Comparison of ENCODE assay signal across 8 cellular contexts in the genomic region with DNA sequence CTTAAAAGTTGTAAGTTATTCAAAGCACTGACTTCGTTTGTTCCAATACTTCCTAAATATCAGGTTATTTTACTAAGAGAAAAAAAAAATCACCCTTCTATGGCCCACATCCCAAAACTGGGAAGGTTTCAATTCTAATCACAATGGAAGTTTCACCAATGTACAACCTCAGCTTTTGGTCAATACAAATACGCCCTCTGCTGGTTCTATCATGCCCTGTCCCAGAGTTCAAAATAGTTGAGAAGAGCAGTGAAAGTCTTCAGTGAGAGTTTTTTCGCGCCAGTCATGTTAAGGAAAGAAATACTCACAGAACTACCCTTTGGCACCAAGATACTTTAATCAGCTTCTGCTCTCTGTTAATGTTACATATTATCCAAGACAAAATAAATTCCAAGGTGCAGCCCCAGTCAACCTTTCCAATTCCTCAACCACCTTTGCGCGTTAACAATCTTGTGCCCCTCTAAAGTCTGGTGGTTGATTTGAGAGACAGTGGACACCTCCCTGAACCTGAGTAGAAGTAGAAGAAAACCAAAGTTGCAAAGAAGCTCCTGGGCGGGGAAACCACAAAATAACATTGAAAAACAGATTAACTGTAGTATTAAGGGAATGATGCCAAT. TPM values are rescaled to one million over a fixed set of nuclear protein-coding genes. Genes with fewer than 3 reads are reported as not detected.
DNase-seq lines count a peak whose midpoint lies in the region; ATAC-seq and TF ChIP-seq lines count a peak whose summit lies in the region.

No MANE protein-coding gene starts in this region.

- no peak overlapping the region for H3K27ac ChIP-seq in CD4-positive, CD25-positive, alpha-beta regulatory T cell (ENCODE audit: insufficient read depth, low read length, poor library complexity, severe bottlenecking)
- H3K27ac ChIP-seq in HEK293 (ENCODE audit: extremely low read depth, low read depth, low read length): no peak overlapping the region
- no peak overlapping the region for H3K27ac ChIP-seq in effector memory CD4-positive, alpha-beta T cell (ENCODE audit: insufficient read depth, low read length, poor library complexity, severe bottlenecking)

- ATAC-seq in CD4-positive, CD25-positive, alpha-beta regulatory T cell (ENCODE audit: low read depth in 2 of 2): peak; percentile 55 to 77
- ATAC-seq in activated CD4-positive, alpha-beta T cell treated with anti-CD3 and anti-CD28 coated beads for 36 hours: peak; percentile 84
- ATAC-seq in memory B cell (ENCODE audit: low read depth): peak; percentile 73

- intact Hi-C loops in activated CD4-positive, alpha-beta T cell treated with anti-CD3 and anti-CD28 coated beads for 36 hours (cut with DNase I, micrococcal nuclease): loop anchor here (1.0 to 5.0 kb wide), 8 partner anchors 74 to 941 kb away; no protein-coding TSS in a partner anchor

- no peak overlapping the region for H3K27ac Mint-ChIP-seq in CD4-positive, CD25-positive, alpha-beta regulatory T cell
- H3K27ac Mint-ChIP-seq in activated CD4-positive, alpha-beta T cell treated with anti-CD3 and anti-CD28 coated beads for 36 hours: no peak overlapping the region
- no peak overlapping the region for H3K27ac Mint-ChIP-seq in memory B cell

- CTCF ChIA-PET in HEK293 (lab: Yijun Ruan, JAX): interaction anchor here (0.6 to 3.0 kb wide), 42 partner anchors 9 to 1098 kb away, joined by 3 to 47 read pairs (median 4); a partner anchor contains a TSS
- CTCF ChIA-PET in activated CD4-positive, alpha-beta T cell treated with anti-CD3 and anti-CD28 coated beads for 36 hours (lab: Charles Lee): interaction anchor here (0.5 to 5.4 kb wide), 17 partner anchors 9 to 1061 kb away, joined by 3 to 45 read pairs (median 4); no protein-coding TSS in a partner anchor

- TF ChIP-seq CTCF in HEK293 (tag by site-specific recombination; IDR thresholded peaks at IDR 0.05): 0 out of 2 replicates have a peak, but pooled peaks have one; percentile 34

- H3K4me3 Mint-ChIP-seq in CD4-positive, CD25-positive, alpha-beta regulatory T cell: no peak overlapping the region
- H3K4me3 Mint-ChIP-seq in activated CD4-positive, alpha-beta T cell treated with anti-CD3 and anti-CD28 coated beads for 36 hours: no peak overlapping the region
- H3K4me3 Mint-ChIP-seq in memory B cell: no peak overlapping the region

- peaks cover 0 to 4% (median under 1%) of the 10 kb centered on the region in 4 donors for H3K4me1 Mint-ChIP-seq in CD4-positive, CD25-positive, alpha-beta regulatory T cell
- H3K4me1 Mint-ChIP-seq in activated CD4-positive, alpha-beta T cell treated with anti-CD3 and anti-CD28 coated beads for 36 hours: peaks cover 2% of the 10 kb centered on the region
- H3K4me1 Mint-ChIP-seq in memory B cell: no peaks in the 10 kb centered on the region

- H3K27me3 Mint-ChIP-seq in CD4-positive, CD25-positive, alpha-beta regulatory T cell: peaks cover 14% of the 10 kb centered on the region
- H3K27me3 Mint-ChIP-seq in activated CD4-positive, alpha-beta T cell treated with anti-CD3 and anti-CD28 coated beads for 36 hours: peaks cover 3% of the 10 kb centered on the region
- no peaks in the 10 kb centered on the region for H3K27me3 Mint-ChIP-seq in memory B cell

- DNase-seq in CD4-positive, CD25-positive, alpha-beta regulatory T cell: peak; percentile 33 to 63 (median 55)
- DNase-seq in NCI-H446 treated with DMSO at 0.1 percent for 48 hours (lab: John Stamatoyannopoulos, UW) (peak; percentile 28), memory B cell (ENCODE audit: low spot score in 2 of 2) (peak; percentile 54 to 56), mesenteric fat pad (ENCODE audit: low spot score) (no peak)
- peak; percentile 71 for DNase-seq in activated CD4-positive, alpha-beta T cell treated with anti-CD3 and anti-CD28 coated beads for 36 hours
- peak in 2 of 3 donors; percentile 2 to 37 for DNase-seq in effector memory CD4-positive, alpha-beta T cell
- DNase-seq in stimulated activated naive CD4-positive, alpha-beta T cell (lab: John Stamatoyannopoulos, UW): peak; percentile 2 to 58 (median 25)

- POLR2A ChIA-PET in HEK293 (lab: Yijun Ruan, JAX): no interaction called here
- POLR2A ChIA-PET in activated CD4-positive, alpha-beta T cell treated with anti-CD3 and anti-CD28 coated beads for 36 hours (lab: Charles Lee): no interaction called here

- no peaks in the 10 kb centered on the region for H3K9me3 ChIP-seq in CD4-positive, CD25-positive, alpha-beta regulatory T cell (ENCODE audit: control insufficient read depth in 2 of 2, low read length in 2 of 2)
- H3K9me3 ChIP-seq in HEK293 (ENCODE audit: control insufficient read depth, insufficient read depth, low read depth, low read length): no peaks in the 10 kb centered on the region
- no peaks in the 10 kb centered on the region for H3K9me3 ChIP-seq in effector memory CD4-positive, alpha-beta T cell (ENCODE audit: control insufficient read depth, low read length)

- H3K36me3 Mint-ChIP-seq in CD4-positive, CD25-positive, alpha-beta regulatory T cell: no peaks in the 10 kb centered on the region
- H3K36me3 Mint-ChIP-seq in activated CD4-positive, alpha-beta T cell treated with anti-CD3 and anti-CD28 coated beads for 36 hours (ENCODE audit: low read depth): no peaks in the 10 kb centered on the region
- H3K36me3 Mint-ChIP-seq in memory B cell: no peaks in the 10 kb centered on the region

- no peaks in the 10 kb centered on the region for H3K9me3 Mint-ChIP-seq in CD4-positive, CD25-positive, alpha-beta regulatory T cell
- H3K9me3 Mint-ChIP-seq in activated CD4-positive, alpha-beta T cell treated with anti-CD3 and anti-CD28 coated beads for 36 hours (ENCODE audit: low read depth): no peaks in the 10 kb centered on the region
- H3K9me3 Mint-ChIP-seq in memory B cell: no peaks in the 10 kb centered on the region

- H3K4me1 ChIP-seq in CD4-positive, CD25-positive, alpha-beta regulatory T cell (ENCODE audit: control insufficient read depth, insufficient read depth, low read length, poor library complexity, severe bottlenecking): no peaks in the 10 kb centered on the region
- no peaks in the 10 kb centered on the region for H3K4me1 ChIP-seq in HEK293 (ENCODE audit: control insufficient read depth, insufficient read depth, low read length)
- H3K4me1 ChIP-seq in effector memory CD4-positive, alpha-beta T cell (ENCODE audit: control insufficient read depth, insufficient read depth, low read length, poor library complexity, severe bottlenecking): no peaks in the 10 kb centered on the region

- peaks cover 2% of the 10 kb centered on the region for H3K27me3 ChIP-seq in CD4-positive, CD25-positive, alpha-beta regulatory T cell (ENCODE audit: control insufficient read depth, insufficient read depth, low read length)
- no peaks in the 10 kb centered on the region for H3K27me3 ChIP-seq in effector memory CD4-positive, alpha-beta T cell (replicated peaks; ENCODE audit: control insufficient read depth, insufficient read depth, low read length, poor library complexity, severe bottlenecking)

- no peaks in the 10 kb centered on the region for H3K36me3 ChIP-seq in CD4-positive, CD25-positive, alpha-beta regulatory T cell (ENCODE audit: control insufficient read depth, insufficient read depth, low read length)
- no peaks in the 10 kb centered on the region for H3K36me3 ChIP-seq in HEK293 (ENCODE audit: control insufficient read depth in 2 of 2, insufficient read depth in 1 of 2, low read length in 2 of 2)
- no peaks in the 10 kb centered on the region for H3K36me3 ChIP-seq in effector memory CD4-positive, alpha-beta T cell (ENCODE audit: control insufficient read depth, insufficient read depth, low read length)

- no peak overlapping the region for H3K4me3 ChIP-seq in CD4-positive, CD25-positive, alpha-beta regulatory T cell (ENCODE audit: low read depth, low read length)
- no peak overlapping the region for H3K4me3 ChIP-seq in HEK293 (ENCODE audit: low read depth, low read length)
- H3K4me3 ChIP-seq in effector memory CD4-positive, alpha-beta T cell (ENCODE audit: insufficient read depth, low read depth, low read length, poor library complexity, severe bottlenecking): no peak overlapping the region

TF ChIP-seq in HEK293, 187 proteins besides CTCF, POLR2A, EP300 and RAD21:
- TF ChIP-seq ZNF239 (tag by site-specific recombination; IDR thresholded peaks at IDR 0.05): no peak
- no peak for TF ChIP-seq ZNF623 (tag by site-specific recombination; IDR thresholded peaks at IDR 0.05)
- TF ChIP-seq ZNF654 (tag by site-specific recombination; IDR thresholded peaks at IDR 0.05; ENCODE audit: low read depth): peak; percentile 89
- TF ChIP-seq PRDM1 (tag by site-specific recombination; IDR thresholded peaks at IDR 0.05): peak; percentile 43
- no peak for TF ChIP-seq ZNF530 (tag by site-specific recombination; IDR thresholded peaks at IDR 0.05; ENCODE audit: low read depth)
- TF ChIP-seq ZNF658 (tag by site-specific recombination; IDR thresholded peaks at IDR 0.05): no peak

RNA-seq across cellular contexts. Expression of a gene that starts 59.9 kb away (rescaled TPM):
- 84.8 TPM for total RNA-seq in CD4-positive, CD25-positive, alpha-beta regulatory T cell
- 100 to 1,000 TPM; 170 to 254 (median 192) TPM for polyA plus RNA-seq in CD4-positive, CD25-positive, alpha-beta regulatory T cell
- 100 to 1,000 TPM; 132 to 164 TPM for total RNA-seq in activated CD4-positive, alpha-beta T cell treated with anti-CD3 and anti-CD28 coated beads for 36 hours
- 68.0 TPM for total RNA-seq in mesenteric fat pad
